ENCODE assay signal across 10 cellular contexts in genomic region chr11:61954106-61955030, GRCh38. TPM values are rescaled to one million over a fixed set of nuclear protein-coding genes. Genes with fewer than 3 reads are reported as not detected.
A peak's percentile ranks its signal among the peaks of the same experiment; 100 is the strongest.
DNase-seq lines count a peak whose midpoint lies in the region; ATAC-seq, FAIRE-seq and TF ChIP-seq lines count a peak whose summit lies in the region.
"Had no signal": no experiment of that assay in that cellular context is flagged by ENCODE, and none has a peak within 500 bp of the region (broad histone marks: within the 10 kb centered on the region; RNA-seq: fewer than 3 reads in every experiment).

No MANE protein-coding gene starts in this region.

- intact Hi-C loops in Panc1 (cut with micrococcal nuclease; ENCODE audit: unreplicated experiment): no loop called here

- no peak overlapping the region for H2AK5ac ChIP-seq in trophoblast cell (ENCODE audit: low read length)

- no peaks in the 10 kb centered on the region for H3K79me2 ChIP-seq in fibroblast of lung (ENCODE audit: control insufficient read depth, insufficient read depth, low read length)
- no peaks in the 10 kb centered on the region for H3K79me2 ChIP-seq in trophoblast cell (ENCODE audit: control insufficient read depth, insufficient read depth, low read length, poor library complexity)

- H3K18ac ChIP-seq in trophoblast cell (ENCODE audit: low read length): peak overlapping the region; percentile 53

- H2BK120ac ChIP-seq in trophoblast cell (ENCODE audit: insufficient read depth, low read length, poor library complexity): peak overlapping the region; percentile 45

- H3K4me2 ChIP-seq in BLaER1 treated with 17β-estradiol and CSF1 and Interleukin-3, amounts not matched to agents 10 nM and 100 nM: peak overlapping the region; percentile 58 to 100 (median 89)
- H3K4me2 ChIP-seq in fibroblast of lung (ENCODE audit: extremely low read depth, insufficient read depth, low read length): peak overlapping the region; percentile 19
- H3K4me2 ChIP-seq in trophoblast cell (ENCODE audit: low read length): peak overlapping the region; percentile 37

- WGBS in trophoblast cell (ENCODE audit: extremely low coverage, insufficient coverage, insufficient read length): no CpG with 5 or more reads among the region's 11 CpGs

- peak overlapping the region in 4 of 10 experiments; percentile 35 to 70 (median 56); a peak in 5 of 20 replicates for H3K4me3 ChIP-seq in BLaER1 treated with 17β-estradiol and CSF1 and Interleukin-3, amounts not matched to agents 10 nM and 100 nM
- H3K4me3 ChIP-seq in Panc1 (ENCODE audit: low read depth in 2 of 2, low read length in 2 of 2): no peak overlapping the region
- H3K4me3 ChIP-seq in fibroblast of lung (replicated peaks in 1 of 4; ENCODE audit: control extremely low read depth in 1 of 4, insufficient read depth in 1 of 4, low read depth in 3 of 4, low read length in 4 of 4): peak overlapping the region in 1 of 4 experiments; percentile 57
- no peak overlapping the region for H3K4me3 ChIP-seq in trophoblast cell (ENCODE audit: low read depth, low read length)

- no peaks in the 10 kb centered on the region for H3K9me3 ChIP-seq in BLaER1 treated with 17β-estradiol and CSF1 and Interleukin-3, amounts not matched to agents 10 nM and 100 nM (replicated peaks in 1 of 11)
- H3K9me3 ChIP-seq in Panc1 (ENCODE audit: control insufficient read depth, insufficient read depth, low read depth, low read length): no peaks in the 10 kb centered on the region
- no peaks in the 10 kb centered on the region for H3K9me3 ChIP-seq in fibroblast of lung (ENCODE audit: control insufficient read depth, insufficient read depth, low read depth, low read length)
- H3K9me3 ChIP-seq in trophoblast cell (ENCODE audit: insufficient read depth, low read depth, low read length): peaks cover 9% of the 10 kb centered on the region

- POLR2A ChIA-PET in Panc1 (lab: Charles Lee): no interaction called here

- H4K12ac ChIP-seq in trophoblast cell (ENCODE audit: low read depth, low read length): peak overlapping the region; percentile 22

- peak overlapping the region; percentile 20 for H2BK5ac ChIP-seq in trophoblast cell (ENCODE audit: low read depth, low read length, poor library complexity)

- peaks cover 9% of the 10 kb centered on the region for H3K79me1 ChIP-seq in trophoblast cell (ENCODE audit: low read length)

- H2AFZ ChIP-seq in fibroblast of lung (ENCODE audit: low read length) (peak overlapping the region; percentile 61), trophoblast cell (ENCODE audit: insufficient read depth, low read length, poor library complexity) (peak overlapping the region; percentile 69)

- H3K4ac ChIP-seq in trophoblast cell (ENCODE audit: low read depth, low read length): peak overlapping the region; percentile 9

- ATAC-seq in Panc1: peak; percentile 39
- ATAC-seq in GM18498 (IDR thresholded peaks at IDR 0.05; ENCODE audit: unreplicated experiment): no peak
- no peak for ATAC-seq in HG02588 (IDR thresholded peaks at IDR 0.05; ENCODE audit: unreplicated experiment)

- in situ Hi-C loops in Panc1 (cut with HindIII; ENCODE audit: low pct_unique_long_range_greater_than_20kb, low sequenced_read_pairs): no loop called here

- H3K9ac ChIP-seq in BLaER1 treated with 17β-estradiol and CSF1 and Interleukin-3, amounts not matched to agents 10 nM and 100 nM: peak overlapping the region; percentile 60 to 97 (median 80); a peak in 21 of 22 replicates
- H3K9ac ChIP-seq in fibroblast of lung (ENCODE audit: insufficient read depth, low read length) (no peak overlapping the region), trophoblast cell (ENCODE audit: low read length) (no peak overlapping the region)

- peak overlapping the region; percentile 73 to 98 (median 94) for H3K27ac ChIP-seq in BLaER1 treated with 17β-estradiol and CSF1 and Interleukin-3, amounts not matched to agents 10 nM and 100 nM
- H3K27ac ChIP-seq in Panc1 (ENCODE audit: low read length): no peak overlapping the region
- peak overlapping the region; percentile 63 for H3K27ac ChIP-seq in fibroblast of lung (ENCODE audit: insufficient read depth, low read length)
- H3K27ac ChIP-seq in trophoblast cell (ENCODE audit: low read depth, low read length): no peak overlapping the region

- no peak overlapping the region for H3K23ac ChIP-seq in trophoblast cell (ENCODE audit: low read length)

- peaks cover 15 to 96% (median 74%) of the 10 kb centered on the region in 10 experiments; a peak in 19 of 20 replicates for H3K4me1 ChIP-seq in BLaER1 treated with 17β-estradiol and CSF1 and Interleukin-3, amounts not matched to agents 10 nM and 100 nM
- H3K4me1 ChIP-seq in Panc1 (ENCODE audit: control insufficient read depth, insufficient read depth, low read length) (peaks cover 4% of the 10 kb centered on the region; the same call in 1 of the 2 replicates), fibroblast of lung (ENCODE audit: control insufficient read depth, extremely low read depth, insufficient read depth, low read length) (peaks cover 5% of the 10 kb centered on the region), trophoblast cell (ENCODE audit: control insufficient read depth in 1 of 2, insufficient read depth in 2 of 2, low read length in 2 of 2) (peaks cover 13% of the 10 kb centered on the region in 2 experiments)

- H3K27me3 ChIP-seq in BLaER1 treated with 17β-estradiol and CSF1 and Interleukin-3, amounts not matched to agents 10 nM and 100 nM: peaks cover 0 to 26% (median 6%) of the 10 kb centered on the region in 11 experiments; a peak in 12 of 22 replicates
- H3K27me3 ChIP-seq in Panc1 (ENCODE audit: control insufficient read depth, insufficient read depth, low read length) (no peaks in the 10 kb centered on the region), fibroblast of lung (ENCODE audit: control insufficient read depth, insufficient read depth, low read length) (no peaks in the 10 kb centered on the region), trophoblast cell (ENCODE audit: insufficient read depth, low read length) (no peaks in the 10 kb centered on the region)

- H3K36me3 ChIP-seq in BLaER1 treated with 17β-estradiol and CSF1 and Interleukin-3, amounts not matched to agents 10 nM and 100 nM: peaks cover 0 to 34% (median 0%) of the 10 kb centered on the region in 11 experiments; a peak in 11 of 22 replicates
- H3K36me3 ChIP-seq in Panc1 (ENCODE audit: control insufficient read depth, insufficient read depth, low read length) (no peaks in the 10 kb centered on the region), fibroblast of lung (ENCODE audit: control insufficient read depth, insufficient read depth, low read length) (peaks cover 2% of the 10 kb centered on the region), trophoblast cell (ENCODE audit: control insufficient read depth in 1 of 2, insufficient read depth in 2 of 2, low read length in 2 of 2) (no peaks in the 10 kb centered on the region)

- H4K91ac ChIP-seq in trophoblast cell (ENCODE audit: low read depth, low read length): peak overlapping the region; percentile 80

- no peak for FAIRE-seq in frontal cortex (lab: Jason Lieb, UNC)
- FAIRE-seq: urothelium cell line had no signal

- no peak for TF ChIP-seq CTCF in Panc1 (IDR thresholded peaks at IDR 0.05)
- TF ChIP-seq CTCF in fibroblast of lung (conservative IDR thresholded peaks at IDR 0.05 in 1 of 2, IDR thresholded peaks at IDR 0.05 in 1 of 2; ENCODE audit: low read depth in 1 of 2, low read length in 2 of 2): no peak

- peak overlapping the region; percentile 79 for H4K8ac ChIP-seq in trophoblast cell (ENCODE audit: low read depth, low read length)

- peak overlapping the region; percentile 11 for H3K14ac ChIP-seq in trophoblast cell (ENCODE audit: low read length)

- DNase-seq in Panc1 (ENCODE audit: low read depth, low spot score): no peak
- peak in 1 of 2 donors; percentile 45 for DNase-seq in fibroblast of lung (ENCODE audit: low read depth in 2 of 2)
- DNase-seq in trophoblast cell: no peak
- no peak for DNase-seq in KG1 (lab: John Stamatoyannopoulos, UW)
- DNase-seq in frontal cortex (ENCODE audit: low spot score in 2 of 2): no peak
- DNase-seq: NCI-H774 had no signal

- H2BK12ac ChIP-seq in trophoblast cell (ENCODE audit: low read length): peak overlapping the region; percentile 66

- H4K20me1 ChIP-seq in BLaER1 treated with 17β-estradiol and CSF1 and Interleukin-3, amounts not matched to agents 10 nM and 100 nM: peaks cover 0 to 3% (median 0%) of the 10 kb centered on the region in 11 experiments; a peak in 2 of 22 replicates
- no peaks in the 10 kb centered on the region for H4K20me1 ChIP-seq in fibroblast of lung (ENCODE audit: control insufficient read depth, extremely low read depth, insufficient read depth, low read length)

- no TSS peak for BruUV-seq in Panc1 (replicated peaks; lab: Mats Ljungman, UMichigan)

- CTCF ChIA-PET in Panc1 (lab: Charles Lee): interaction anchor here (0.7 kb wide), 1 partner anchor 31 kb away, joined by 4 read pairs; no protein-coding TSS in a partner anchor

RNA-seq across cellular contexts. Expression of gene BEST1, which starts 4.2 kb away (rescaled TPM):
- total RNA-seq in Panc1 (2021; ENCODE audit: unreplicated experiment) (0.13 TPM), fibroblast of lung (7.7 and 15.2 TPM in 2 replicates), frontal cortex (1.6 TPM)
- polyA plus RNA-seq in Panc1 (2012; ENCODE audit: insufficient read length): 0.59 TPM
- 1.5 and 2.5 TPM in 2 replicates for polyA plus RNA-seq in fibroblast of lung
- 2.7 and 3.0 TPM in 2 replicates for polyA plus RNA-seq in fibroblast of lung (2012)
- polyA minus RNA-seq in fibroblast of lung (ENCODE audit: low replicate concordance): 1.9 and 2.9 TPM in 2 replicates
- 0.93 and 1.1 TPM in 2 replicates for polyA plus RNA-seq in trophoblast cell (2013)

RNA-seq across cellular contexts. Expression of gene FTH1, which starts 13.1 kb away (rescaled TPM):
- total RNA-seq in Panc1 (2021; ENCODE audit: unreplicated experiment): 2,322 TPM
- polyA plus RNA-seq in Panc1 (2012; ENCODE audit: insufficient read length): 3,101 TPM
- 2,097 and 2,219 TPM in 2 replicates for total RNA-seq in fibroblast of lung
- polyA plus RNA-seq in fibroblast of lung: 2,789 and 3,749 TPM in 2 replicates
- polyA plus RNA-seq in fibroblast of lung (2012): 6,217 and 7,699 TPM in 2 replicates
- 2,081 and 2,338 TPM in 2 replicates for polyA minus RNA-seq in fibroblast of lung (ENCODE audit: low replicate concordance)
- 4,036 and 4,076 TPM in 2 replicates for polyA plus RNA-seq in trophoblast cell (2013)
- total RNA-seq in frontal cortex: 254 TPM

RNA-seq across cellular contexts. Expression of gene RAB3IL1, which starts 37.0 kb away (rescaled TPM):
- total RNA-seq in Panc1 (2021; ENCODE audit: unreplicated experiment) (8.9 TPM), fibroblast of lung (13.4 TPM in 2 replicates), frontal cortex (1.6 TPM)
- polyA plus RNA-seq in Panc1 (2012; ENCODE audit: insufficient read length): 17.7 TPM
- polyA plus RNA-seq in fibroblast of lung: 9.6 and 9.9 TPM in 2 replicates
- 14.7 and 15.8 TPM in 2 replicates for polyA plus RNA-seq in fibroblast of lung (2012)
- polyA minus RNA-seq in fibroblast of lung (ENCODE audit: low replicate concordance): 15.8 and 16.9 TPM in 2 replicates
- polyA plus RNA-seq in trophoblast cell (2013): 22.0 and 24.2 TPM in 2 replicates

Comparison
In these comparisons a context has a peak if more than half of its experiments do, and no peak if none do; other contexts are left out.
1. H3K27ac ChIP-seq: peak in BLaER1 treated with 17β-estradiol and CSF1 and Interleukin-3, amounts not matched to agents 10 nM and 100 nM (11 of 11) and fibroblast of lung (single experiment); none in Panc1 (single experiment) and trophoblast cell (single experiment).
2. H3K4me2 ChIP-seq: peak in every context shown above with its lines; median percentile 89 in BLaER1 treated with 17β-estradiol and CSF1 and Interleukin-3, amounts not matched to agents 10 nM and 100 nM; 37 in trophoblast cell; 19 in fibroblast of lung.
3. H3K9ac ChIP-seq: peak in BLaER1 treated with 17β-estradiol and CSF1 and Interleukin-3, amounts not matched to agents 10 nM and 100 nM (11 of 11); none in fibroblast of lung (single experiment) and trophoblast cell (single experiment).